Comparison of ENCODE assay signal across 1 cellular context in the genomic region with DNA sequence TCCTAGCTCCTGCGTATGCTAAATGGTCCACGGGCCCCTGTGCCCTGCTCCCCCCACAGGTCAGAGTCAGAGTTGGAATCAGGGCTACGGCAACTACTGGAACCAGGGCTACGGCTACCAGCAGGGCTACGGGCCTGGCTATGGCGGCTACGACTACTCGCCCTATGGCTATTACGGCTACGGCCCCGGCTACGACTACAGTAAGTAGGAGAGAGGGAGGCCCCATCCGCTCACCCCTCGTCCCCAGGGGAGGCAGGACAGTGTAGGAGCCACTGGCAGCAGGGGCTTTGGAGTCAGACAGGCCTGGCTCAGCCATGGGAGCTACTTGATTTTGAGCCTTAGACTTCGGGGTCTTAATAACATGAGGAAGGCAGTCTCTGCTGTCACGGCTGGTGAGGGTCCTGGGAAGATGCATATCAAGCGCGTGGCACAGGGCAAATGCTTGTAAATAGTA.
TF ChIP-seq lines count a peak whose summit lies in the region.

No MANE protein-coding gene starts in this region.

TF ChIP-seq in WTC11, 78 proteins besides CTCF, POLR2A, EP300 and RAD21 (continued from another document):
- no peak for TF ChIP-seq HMGXB4 (CRISPR knock-in tag; IDR thresholded peaks at IDR 0.05)
- TF ChIP-seq, protein P1, sequence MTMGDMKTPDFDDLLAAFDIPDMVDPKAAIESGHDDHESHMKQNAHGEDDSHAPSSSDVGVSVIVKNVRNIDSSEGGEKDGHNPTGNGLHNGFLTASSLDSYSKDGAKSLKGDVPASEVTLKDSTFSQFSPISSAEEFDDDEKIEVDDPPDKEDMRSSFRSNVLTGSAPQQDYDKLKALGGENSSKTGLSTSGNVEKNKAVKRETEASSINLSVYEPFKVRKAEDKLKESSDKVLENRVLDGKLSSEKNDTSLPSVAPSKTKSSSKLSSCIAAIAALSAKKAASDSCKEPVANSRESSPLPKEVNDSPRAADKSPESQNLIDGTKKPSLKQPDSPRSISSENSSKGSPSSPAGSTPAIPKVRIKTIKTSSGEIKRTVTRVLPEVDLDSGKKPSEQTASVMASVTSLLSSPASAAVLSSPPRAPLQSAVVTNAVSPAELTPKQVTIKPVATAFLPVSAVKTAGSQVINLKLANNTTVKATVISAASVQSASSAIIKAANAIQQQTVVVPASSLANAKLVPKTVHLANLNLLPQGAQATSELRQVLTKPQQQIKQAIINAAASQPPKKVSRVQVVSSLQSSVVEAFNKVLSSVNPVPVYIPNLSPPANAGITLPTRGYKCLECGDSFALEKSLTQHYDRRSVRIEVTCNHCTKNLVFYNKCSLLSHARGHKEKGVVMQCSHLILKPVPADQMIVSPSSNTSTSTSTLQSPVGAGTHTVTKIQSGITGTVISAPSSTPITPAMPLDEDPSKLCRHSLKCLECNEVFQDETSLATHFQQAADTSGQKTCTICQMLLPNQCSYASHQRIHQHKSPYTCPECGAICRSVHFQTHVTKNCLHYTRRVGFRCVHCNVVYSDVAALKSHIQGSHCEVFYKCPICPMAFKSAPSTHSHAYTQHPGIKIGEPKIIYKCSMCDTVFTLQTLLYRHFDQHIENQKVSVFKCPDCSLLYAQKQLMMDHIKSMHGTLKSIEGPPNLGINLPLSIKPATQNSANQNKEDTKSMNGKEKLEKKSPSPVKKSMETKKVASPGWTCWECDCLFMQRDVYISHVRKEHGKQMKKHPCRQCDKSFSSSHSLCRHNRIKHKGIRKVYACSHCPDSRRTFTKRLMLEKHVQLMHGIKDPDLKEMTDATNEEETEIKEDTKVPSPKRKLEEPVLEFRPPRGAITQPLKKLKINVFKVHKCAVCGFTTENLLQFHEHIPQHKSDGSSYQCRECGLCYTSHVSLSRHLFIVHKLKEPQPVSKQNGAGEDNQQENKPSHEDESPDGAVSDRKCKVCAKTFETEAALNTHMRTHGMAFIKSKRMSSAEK (CRISPR knock-in tag; IDR thresholded peaks at IDR 0.05; ENCODE audit: borderline replicate concordance) = no peak
- TF ChIP-seq, protein P2, sequence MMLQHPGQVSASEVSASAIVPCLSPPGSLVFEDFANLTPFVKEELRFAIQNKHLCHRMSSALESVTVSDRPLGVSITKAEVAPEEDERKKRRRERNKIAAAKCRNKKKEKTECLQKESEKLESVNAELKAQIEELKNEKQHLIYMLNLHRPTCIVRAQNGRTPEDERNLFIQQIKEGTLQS (CRISPR knock-in tag; conservative IDR thresholded peaks at IDR 0.05) = no peak
- TF ChIP-seq, protein P3, sequence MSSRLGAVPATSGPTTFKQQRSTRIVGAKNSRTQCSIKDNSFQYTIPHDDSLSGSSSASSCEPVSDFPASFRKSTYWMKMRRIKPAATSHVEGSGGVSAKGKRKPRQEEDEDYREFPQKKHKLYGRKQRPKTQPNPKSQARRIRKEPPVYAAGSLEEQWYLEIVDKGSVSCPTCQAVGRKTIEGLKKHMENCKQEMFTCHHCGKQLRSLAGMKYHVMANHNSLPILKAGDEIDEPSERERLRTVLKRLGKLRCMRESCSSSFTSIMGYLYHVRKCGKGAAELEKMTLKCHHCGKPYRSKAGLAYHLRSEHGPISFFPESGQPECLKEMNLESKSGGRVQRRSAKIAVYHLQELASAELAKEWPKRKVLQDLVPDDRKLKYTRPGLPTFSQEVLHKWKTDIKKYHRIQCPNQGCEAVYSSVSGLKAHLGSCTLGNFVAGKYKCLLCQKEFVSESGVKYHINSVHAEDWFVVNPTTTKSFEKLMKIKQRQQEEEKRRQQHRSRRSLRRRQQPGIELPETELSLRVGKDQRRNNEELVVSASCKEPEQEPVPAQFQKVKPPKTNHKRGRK (CRISPR knock-in tag; IDR thresholded peaks at IDR 0.05; ENCODE audit: borderline replicate concordance) = no peak
- no peak for TF ChIP-seq SOX15 (CRISPR knock-in tag; IDR thresholded peaks at IDR 0.05)
- TF ChIP-seq CREM (CRISPR knock-in tag; IDR thresholded peaks at IDR 0.05) = no peak
- TF ChIP-seq ATF6 (CRISPR knock-in tag; IDR thresholded peaks at IDR 0.05) = no peak
- TF ChIP-seq MXD4 (CRISPR knock-in tag; IDR thresholded peaks at IDR 0.05; ENCODE audit: borderline replicate concordance) = no peak
- TF ChIP-seq, protein P4, sequence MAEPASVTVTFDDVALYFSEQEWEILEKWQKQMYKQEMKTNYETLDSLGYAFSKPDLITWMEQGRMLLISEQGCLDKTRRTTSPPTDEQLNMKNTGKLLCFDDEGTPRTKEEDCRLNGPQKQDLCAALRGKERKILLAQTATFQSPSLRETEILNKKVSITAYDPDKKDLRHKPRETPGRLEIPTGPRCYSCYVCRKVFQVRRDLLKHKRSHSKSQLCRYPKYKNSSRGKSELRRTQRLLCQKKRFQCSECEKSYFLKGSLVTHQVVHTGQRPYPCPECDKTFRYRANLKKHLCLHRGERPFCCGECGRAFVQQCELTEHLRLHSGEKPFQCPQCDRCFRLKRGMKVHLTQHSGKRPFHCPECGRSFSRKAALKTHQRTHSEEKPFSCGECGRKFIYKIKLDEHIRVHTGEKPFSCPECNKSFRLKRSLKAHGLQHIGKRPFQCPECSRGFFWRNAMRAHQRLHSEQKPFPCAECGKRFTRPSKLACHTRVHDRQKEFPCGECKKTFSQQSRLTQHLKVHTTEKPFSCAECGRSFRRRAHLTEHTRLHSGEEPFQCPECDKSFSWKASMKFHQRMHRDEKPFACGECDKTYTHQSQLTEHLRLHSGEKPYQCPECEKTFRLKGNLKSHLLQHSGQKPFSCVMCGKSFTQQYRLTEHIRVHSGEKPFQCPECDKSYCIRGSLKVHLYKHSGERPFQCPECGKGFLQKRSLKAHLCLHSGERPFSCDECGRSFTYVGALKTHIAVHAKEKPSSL (CRISPR knock-in tag; conservative IDR thresholded peaks at IDR 0.05) = no peak
- TF ChIP-seq ZNF416 (CRISPR knock-in tag; IDR thresholded peaks at IDR 0.05) = 0 out of 2 replicates have a peak, but pooled peaks have one; percentile 52
- no peak for TF ChIP-seq JUN (CRISPR knock-in tag; IDR thresholded peaks at IDR 0.05)
- TF ChIP-seq ESRRA (CRISPR knock-in tag; IDR thresholded peaks at IDR 0.05; ENCODE audit: borderline replicate concordance) = no peak
- 0 out of 2 replicates have a peak, but pooled peaks have one; percentile 31 for TF ChIP-seq FOXP4 (CRISPR knock-in tag; IDR thresholded peaks at IDR 0.05)
TF ChIP-seq in WTC11: peak in this region for 2.
